Comparison of ENCODE assay signal across 26 cellular contexts in genomic region chr4:163200950-163201349, GRCh38.
"Had no signal": no experiment of that assay in that cellular context is flagged by ENCODE, and none has a peak within 500 bp of the region (broad histone marks: within the 10 kb centered on the region; RNA-seq: fewer than 3 reads in every experiment).

No MANE protein-coding gene starts in this region.

- ATAC-seq: left colon; left lung; mucosa of descending colon; naive thymus-derived CD4-positive, alpha-beta T cell; natural killer cell treated with Interleukin-12 subunit alpha and Interleukin-12 subunit beta and Interleukin-15 and Interleukin-18, amount 100 ng/mL, for 72 hours; right lobe of liver; stimulated activated memory B cell treated with anti-CD40 and anti-IgM and Interleukin-4, amounts not matched to agents 10 μg/mL and 1 μg/mL and 100 μg/mL, for 72 hours; stimulated activated naive CD8-positive, alpha-beta T cell treated with anti-CD3 and anti-CD28 coated beads, Interleukin-15, amount 100 ng/mL, for 72 hours had no signal

- H3K27ac Mint-ChIP-seq: naive thymus-derived CD4-positive, alpha-beta T cell; natural killer cell treated with Interleukin-12 subunit alpha and Interleukin-12 subunit beta and Interleukin-15 and Interleukin-18, amount 100 ng/mL, for 72 hours; progenitor cell of endocrine pancreas; stimulated activated memory B cell treated with anti-CD40 and anti-IgM and Interleukin-4, amounts not matched to agents 10 μg/mL and 1 μg/mL and 100 μg/mL, for 72 hours; type B pancreatic cell had no signal

- H3K36me3 ChIP-seq: left lung, ovary, right atrium auricular region, right lobe of liver, tibial nerve, uterus had no signal

- H3K4me3 ChIP-seq: left lung, lung, mucosa of descending colon, ovary, right atrium auricular region, right lobe of liver, smooth muscle cell, tibial nerve, uterus had no signal

- H3K9me3 Mint-ChIP-seq: type B pancreatic cell had no signal

- H3K27me3 Mint-ChIP-seq: natural killer cell treated with Interleukin-12 subunit alpha and Interleukin-12 subunit beta and Interleukin-15 and Interleukin-18, amount 100 ng/mL, for 72 hours; progenitor cell of endocrine pancreas; stimulated activated naive CD8-positive, alpha-beta T cell treated with anti-CD3 and anti-CD28 coated beads, Interleukin-15, amount 100 ng/mL, for 72 hours; type B pancreatic cell had no signal

- H3K4me1 ChIP-seq: left lung, right atrium auricular region, right lobe of liver, uterus had no signal

- H3K27ac ChIP-seq: left lung, ovary, right atrium auricular region, right lobe of liver, tibial nerve, uterus had no signal

- H3K4me3 Mint-ChIP-seq: naive thymus-derived CD4-positive, alpha-beta T cell; natural killer cell treated with Interleukin-12 subunit alpha and Interleukin-12 subunit beta and Interleukin-15 and Interleukin-18, amount 100 ng/mL, for 72 hours; stimulated activated memory B cell treated with anti-CD40 and anti-IgM and Interleukin-4, amounts not matched to agents 10 μg/mL and 1 μg/mL and 100 μg/mL, for 72 hours; stimulated activated naive CD8-positive, alpha-beta T cell treated with anti-CD3 and anti-CD28 coated beads, Interleukin-15, amount 100 ng/mL, for 72 hours; type B pancreatic cell had no signal

- H3K36me3 Mint-ChIP-seq: naive thymus-derived CD4-positive, alpha-beta T cell; natural killer cell treated with Interleukin-12 subunit alpha and Interleukin-12 subunit beta and Interleukin-15 and Interleukin-18, amount 100 ng/mL, for 72 hours; stimulated activated memory B cell treated with anti-CD40 and anti-IgM and Interleukin-4, amounts not matched to agents 10 μg/mL and 1 μg/mL and 100 μg/mL, for 72 hours; type B pancreatic cell had no signal

- H3K27me3 ChIP-seq: left lung, ovary, right atrium auricular region, right lobe of liver, tibial nerve, uterus had no signal

- DNase-seq: hippocampal formation; kidney; left colon; left lung; mesendoderm; midbrain; mucosa of descending colon; naive thymus-derived CD4-positive, alpha-beta T cell; ovary; right lobe of liver; stimulated activated CD4-positive, alpha-beta T cell treated with anti-CD3 and anti-CD28 coated beads, Interleukin-1b, Interleukin-23, amount 100 ng/mL, for 48 hours; stimulated activated CD4-positive, alpha-beta T cell treated with anti-CD3 and anti-CD28 coated beads, Interleukin-2, amount 100 ng/mL, for 48 hours; stimulated activated CD4-positive, alpha-beta T cell treated with anti-CD3 and anti-CD28 coated beads, Interleukin-4, amount 100 ng/mL, for 4 hours; stimulated activated CD8-positive, alpha-beta memory T cell treated with anti-CD3 and anti-CD28 coated beads, Interleukin-4, amount 100 ng/mL, for 48 hours; stimulated activated naive CD4-positive, alpha-beta T cell treated with Interleukin-2 at 50 U/mL for 16 hours; stimulated activated naive CD8-positive, alpha-beta T cell treated with anti-CD3 and anti-CD28 coated beads, Interleukin-15, amount 100 ng/mL, for 72 hours; substantia nigra; uterus had no signal

- H3K4me1 Mint-ChIP-seq: naive thymus-derived CD4-positive, alpha-beta T cell; stimulated activated memory B cell treated with anti-CD40 and anti-IgM and Interleukin-4, amounts not matched to agents 10 μg/mL and 1 μg/mL and 100 μg/mL, for 72 hours; stimulated activated naive CD8-positive, alpha-beta T cell treated with anti-CD3 and anti-CD28 coated beads, Interleukin-15, amount 100 ng/mL, for 72 hours had no signal

- H3K9me3 ChIP-seq: left lung, ovary, right atrium auricular region, right lobe of liver, tibial nerve, uterus had no signal
